Comparison of ENCODE assay signal across 15 cellular contexts in the genomic region with DNA sequence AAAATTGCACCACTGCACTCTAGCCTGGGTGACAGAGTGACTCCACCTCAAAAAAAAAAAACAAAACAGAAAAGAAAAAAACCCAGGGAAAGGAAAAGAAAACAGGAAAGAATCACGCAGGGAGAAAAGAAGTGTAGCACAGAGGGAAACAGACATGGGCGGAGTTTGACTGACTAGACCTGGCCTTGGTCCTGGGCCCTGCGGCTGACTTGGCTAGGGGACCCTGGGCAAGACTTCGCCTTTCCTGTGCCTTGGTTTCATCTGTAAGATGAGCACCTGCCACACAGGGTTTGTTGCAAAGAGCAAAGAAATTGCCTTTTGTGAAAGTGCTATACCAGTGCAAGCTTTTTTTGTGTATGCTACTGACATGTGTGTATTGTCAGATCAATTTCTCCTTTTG.
"Had no signal": no experiment of that assay in that cellular context is flagged by ENCODE, and none has a peak within 500 bp of the region (broad histone marks: within the 10 kb centered on the region; RNA-seq: fewer than 3 reads in every experiment).

No MANE protein-coding gene starts in this region.

- H3K4me1 ChIP-seq: upper lobe of right lung had no signal

- ATAC-seq: sciatic nerve, T-helper 17 cell, upper lobe of right lung had no signal

- H3K4me3 Mint-ChIP-seq: activated CD4-positive, alpha-beta memory T cell treated with anti-CD3 and anti-CD28 coated beads, Interleukin-2, amount 10 ng/mL, durations not matched to agents 7 days and 5 days; activated naive CD4-positive, alpha-beta T cell treated with anti-CD3 and anti-CD28 coated beads, Interleukin-2, amount 10 ng/mL, durations not matched to agents 7 days and 5 days; activated T-cell treated with anti-CD3 and anti-CD28 coated beads, Interleukin-2, amount 50 U/mL, for 24 hours; nephron progenitor cell; T-helper 17 cell had no signal

- H3K9me3 ChIP-seq: stomach, thoracic aorta, upper lobe of right lung had no signal

- H3K27ac Mint-ChIP-seq: activated CD4-positive, alpha-beta memory T cell treated with anti-CD3 and anti-CD28 coated beads, Interleukin-2, amount 10 ng/mL, durations not matched to agents 7 days and 5 days; activated naive CD4-positive, alpha-beta T cell treated with anti-CD3 and anti-CD28 coated beads, Interleukin-2, amount 10 ng/mL, durations not matched to agents 7 days and 5 days; activated T-cell treated with anti-CD3 and anti-CD28 coated beads, Interleukin-2, amount 50 U/mL, for 24 hours; nephron progenitor cell had no signal

- H3K4me3 ChIP-seq: stomach, thoracic aorta, upper lobe of right lung had no signal

- H3K9me3 Mint-ChIP-seq: activated CD4-positive, alpha-beta memory T cell treated with anti-CD3 and anti-CD28 coated beads, Interleukin-2, amount 10 ng/mL, durations not matched to agents 7 days and 5 days; activated naive CD4-positive, alpha-beta T cell treated with anti-CD3 and anti-CD28 coated beads, Interleukin-2, amount 10 ng/mL, durations not matched to agents 7 days and 5 days; activated T-cell treated with anti-CD3 and anti-CD28 coated beads, Interleukin-2, amount 50 U/mL, for 24 hours; nephron progenitor cell had no signal

- H3K27ac ChIP-seq: stomach, thoracic aorta, upper lobe of right lung had no signal

- DNase-seq: activated CD4-positive, alpha-beta memory T cell treated with anti-CD3 and anti-CD28 coated beads, Interleukin-2, amount 10 ng/mL, durations not matched to agents 7 days and 5 days; activated CD4-positive, alpha-beta T cell treated with anti-CD3 and anti-CD28 coated beads for 4 hours; activated naive CD4-positive, alpha-beta T cell treated with anti-CD3 and anti-CD28 coated beads, Interleukin-2, amount 10 ng/mL, durations not matched to agents 7 days and 5 days; activated T-cell treated with anti-CD3 and anti-CD28 coated beads, Interleukin-2, amount 50 U/mL, for 24 hours; central memory CD4-positive, alpha-beta T cell; cortex of kidney; effector CD4-positive, alpha-beta T cell; foreskin fibroblast; mesendoderm; nephron progenitor cell; stomach; T-helper 17 cell; upper lobe of right lung had no signal

- H3K36me3 ChIP-seq: stomach, thoracic aorta, upper lobe of right lung had no signal

- H3K36me3 Mint-ChIP-seq: activated naive CD4-positive, alpha-beta T cell treated with anti-CD3 and anti-CD28 coated beads, Interleukin-2, amount 10 ng/mL, durations not matched to agents 7 days and 5 days had no signal
